22 cellular contexts compared by ENCODE assay signal in genomic region chr14:76771432-76771980, GRCh38. TPM values are rescaled to one million over a fixed set of nuclear protein-coding genes. Genes with fewer than 3 reads are reported as not detected.
DNase-seq lines count a peak whose midpoint lies in the region; ATAC-seq and TF ChIP-seq lines count a peak whose summit lies in the region.
"Had no signal": no experiment of that assay in that cellular context is flagged by ENCODE, and none has a peak within 500 bp of the region (broad histone marks: within the 10 kb centered on the region; RNA-seq: fewer than 3 reads in every experiment).

No MANE protein-coding gene starts in this region.

- POLR2A ChIA-PET in activated CD8-positive, alpha-beta T cell treated with anti-CD3 and anti-CD28 coated beads, Interleukin-2, amount 10 ng/mL, durations not matched to agents 7 days and 5 days (lab: Charles Lee), result interaction anchor here (1.3 to 1.4 kb wide), 2 partner anchors 10 to 11 kb away, joined by 3 to 5 read pairs; no protein-coding TSS in a partner anchor
- POLR2A ChIA-PET in activated CD8-positive, alpha-beta T cell treated with anti-CD3 and anti-CD28 coated beads for 36 hours (lab: Charles Lee), result interaction anchor here (1.4 kb wide), 1 partner anchor 12 kb away, joined by 5 read pairs; no protein-coding TSS in a partner anchor

- no peak overlapping the region for H3K4me2 ChIP-seq in mesendoderm (ENCODE audit: low read length)
- H3K4me2 ChIP-seq: A549, SK-N-SH had no signal

- no peak overlapping the region for H3K23ac ChIP-seq in mesendoderm (ENCODE audit: low read length)

- no peak overlapping the region for H3K56ac ChIP-seq in mesendoderm (ENCODE audit: low read length)

- no peaks in the 10 kb centered on the region for H3K79me1 ChIP-seq in mesendoderm (ENCODE audit: low read length)

- no peak overlapping the region for H3K4ac ChIP-seq in mesendoderm (ENCODE audit: low read depth, low read length)

- no peak for TF ChIP-seq EP300 in upper lobe of left lung (IDR thresholded peaks at IDR 0.05)

- DNase-seq in activated CD8-positive, alpha-beta T cell treated with anti-CD3 and anti-CD28 coated beads, Interleukin-2, amount 10 ng/mL, durations not matched to agents 7 days and 5 days, result peak; percentile 16
- no peak for DNase-seq in activated CD8-positive, alpha-beta T cell treated with anti-CD3 and anti-CD28 coated beads for 36 hours
- DNase-seq in coronary artery (ENCODE audit: low spot score) (peak; percentile 55), mesendoderm (no peak), upper lobe of left lung (no peak), glutamatergic neuron (no peak), DMS153 (lab: John Stamatoyannopoulos, UW) (no peak), NCI-H1092 (lab: John Stamatoyannopoulos, UW) (no peak)
- DNase-seq: CD4-positive, alpha-beta T cell; GM23248; kidney glomerular epithelial cell; NCI-H2029 treated with DMSO at 0.1 percent for 48 hours; NCI-H524; PC-3; SK-N-SH; stimulated activated CD4-positive, alpha-beta T cell treated with anti-CD3 and anti-CD28 coated beads, Interleukin-4, amount 100 ng/mL, for 4 hours; stimulated activated CD8-positive, alpha-beta memory T cell treated with anti-CD3 and anti-CD28 coated beads, Interleukin-4, amount 100 ng/mL, for 48 hours had no signal

- H4K8ac ChIP-seq in mesendoderm (ENCODE audit: low read depth, low read length), result no peak overlapping the region

- no peak overlapping the region for H3K9ac ChIP-seq in mesendoderm (ENCODE audit: low read length)
- H3K9ac ChIP-seq: GM23248, SK-N-SH had no signal

- CTCF ChIA-PET in activated CD8-positive, alpha-beta T cell treated with anti-CD3 and anti-CD28 coated beads, Interleukin-2, amount 10 ng/mL, durations not matched to agents 7 days and 5 days (lab: Charles Lee), result interaction anchor here (0.8 to 2.6 kb wide), 4 partner anchors 11 to 61 kb away, joined by 3 to 12 read pairs (median 5); no protein-coding TSS in a partner anchor
- CTCF ChIA-PET in activated CD8-positive, alpha-beta T cell treated with anti-CD3 and anti-CD28 coated beads for 36 hours (lab: Charles Lee), result interaction anchor here (1.2 to 8.6 kb wide), 2 partner anchors 13 to 89 kb away, joined by 3 to 51 read pairs; no protein-coding TSS in a partner anchor

- no peaks in the 10 kb centered on the region for H3K9me3 ChIP-seq in upper lobe of left lung
- H3K9me3 ChIP-seq: A549, SK-N-SH had no signal

- H3K36me3 ChIP-seq in mesendoderm (ENCODE audit: control insufficient read depth, insufficient read depth, low read length), result no peaks in the 10 kb centered on the region
- H3K36me3 ChIP-seq in upper lobe of left lung, result peaks cover 0 to 4% (median 0%) of the 10 kb centered on the region in 4 donors

- ATAC-seq in activated CD8-positive, alpha-beta T cell treated with anti-CD3 and anti-CD28 coated beads, Interleukin-2, amount 10 ng/mL, durations not matched to agents 7 days and 5 days, result no peak
- no peak for ATAC-seq in activated CD8-positive, alpha-beta T cell treated with anti-CD3 and anti-CD28 coated beads for 36 hours
- ATAC-seq in upper lobe of left lung (ENCODE audit: low FRiP score in 2 of 2), result no peak
- ATAC-seq: K562, PC-3 had no signal

- no peaks in the 10 kb centered on the region for H3K9me3 Mint-ChIP-seq in activated CD8-positive, alpha-beta T cell treated with anti-CD3 and anti-CD28 coated beads, Interleukin-2, amount 10 ng/mL, durations not matched to agents 7 days and 5 days (ENCODE audit: insufficient read depth)
- H3K9me3 Mint-ChIP-seq in activated CD8-positive, alpha-beta T cell treated with anti-CD3 and anti-CD28 coated beads for 36 hours, result no peaks in the 10 kb centered on the region
- H3K9me3 Mint-ChIP-seq in glutamatergic neuron (ENCODE audit: unreplicated experiment), result peaks cover 2% of the 10 kb centered on the region
- H3K9me3 Mint-ChIP-seq: CD4-positive, alpha-beta T cell had no signal

- no peak for TF ChIP-seq CTCF in activated CD8-positive, alpha-beta T cell treated with anti-CD3 and anti-CD28 coated beads for 36 hours (IDR thresholded peaks at IDR 0.05)
- no peak for TF ChIP-seq CTCF in coronary artery (IDR thresholded peaks at IDR 0.05)
- no peak for TF ChIP-seq CTCF in upper lobe of left lung (IDR thresholded peaks at IDR 0.05)
- no peak for TF ChIP-seq CTCF in glutamatergic neuron (IDR thresholded peaks at IDR 0.05; ENCODE audit: partially characterized antibody, unreplicated experiment)

- peak overlapping the region; percentile 86 to 92 for H3K27ac ChIP-seq in coronary artery
- no peak overlapping the region for H3K27ac ChIP-seq in mesendoderm (ENCODE audit: low read depth, low read length)
- peak overlapping the region in 3 of 4 donors; percentile 82 to 89 (median 83) for H3K27ac ChIP-seq in upper lobe of left lung
- H3K27ac ChIP-seq: A549, GM23248, HL-60 had no signal

- no peaks in the 10 kb centered on the region for H3K79me2 ChIP-seq in mesendoderm (ENCODE audit: control insufficient read depth, insufficient read depth, low read length)

- TF ChIP-seq POLR2A in upper lobe of left lung (IDR thresholded peaks at IDR 0.05), result no peak

- H3K18ac ChIP-seq in mesendoderm (ENCODE audit: low read length), result no peak overlapping the region

- no peak overlapping the region for H2BK5ac ChIP-seq in mesendoderm (ENCODE audit: low read length)

- H3K4me3 ChIP-seq in coronary artery (no peak overlapping the region), mesendoderm (ENCODE audit: low read length) (no peak overlapping the region), upper lobe of left lung (no peak overlapping the region)
- H3K4me3 ChIP-seq: A549, GM23248, K562 had no signal

- H2BK120ac ChIP-seq in mesendoderm (ENCODE audit: low read depth, low read length), result no peak overlapping the region

- no peaks in the 10 kb centered on the region for H3K36me3 Mint-ChIP-seq in activated CD8-positive, alpha-beta T cell treated with anti-CD3 and anti-CD28 coated beads, Interleukin-2, amount 10 ng/mL, durations not matched to agents 7 days and 5 days (ENCODE audit: low read depth)
- no peaks in the 10 kb centered on the region for H3K36me3 Mint-ChIP-seq in activated CD8-positive, alpha-beta T cell treated with anti-CD3 and anti-CD28 coated beads for 36 hours (ENCODE audit: low read depth)
- H3K36me3 Mint-ChIP-seq in glutamatergic neuron (ENCODE audit: unreplicated experiment), result no peaks in the 10 kb centered on the region

- H2BK15ac ChIP-seq in mesendoderm (replicated peaks; ENCODE audit: low read depth), result no peak overlapping the region

- H3K4me1 Mint-ChIP-seq in activated CD8-positive, alpha-beta T cell treated with anti-CD3 and anti-CD28 coated beads, Interleukin-2, amount 10 ng/mL, durations not matched to agents 7 days and 5 days (ENCODE audit: low read depth), result peaks cover 27% of the 10 kb centered on the region
- H3K4me1 Mint-ChIP-seq in activated CD8-positive, alpha-beta T cell treated with anti-CD3 and anti-CD28 coated beads for 36 hours (ENCODE audit: low read depth), result peaks cover 24% of the 10 kb centered on the region
- H3K4me1 Mint-ChIP-seq in glutamatergic neuron (ENCODE audit: low read depth, unreplicated experiment), result peaks cover 8% of the 10 kb centered on the region

- WGBS in mesendoderm (ENCODE audit: extremely low coverage, insufficient coverage, low lambda C conversion rate), result no CpG with 5 or more reads among the region's 9 CpGs
- WGBS in upper lobe of left lung, 2 donors, result 82 to 89% methylated on average over 8 to 9 of the region's 9 CpGs

- no peak overlapping the region for H3K4me3 Mint-ChIP-seq in activated CD8-positive, alpha-beta T cell treated with anti-CD3 and anti-CD28 coated beads, Interleukin-2, amount 10 ng/mL, durations not matched to agents 7 days and 5 days
- no peak overlapping the region for H3K4me3 Mint-ChIP-seq in activated CD8-positive, alpha-beta T cell treated with anti-CD3 and anti-CD28 coated beads for 36 hours
- H3K4me3 Mint-ChIP-seq in glutamatergic neuron (ENCODE audit: unreplicated experiment), result no peak overlapping the region
- H3K4me3 Mint-ChIP-seq: CD4-positive, alpha-beta T cell had no signal

- H3K27me3 ChIP-seq in mesendoderm (ENCODE audit: insufficient read depth, low read length, poor library complexity), result no peaks in the 10 kb centered on the region
- no peaks in the 10 kb centered on the region for H3K27me3 ChIP-seq in upper lobe of left lung

- H3K27me3 Mint-ChIP-seq in activated CD8-positive, alpha-beta T cell treated with anti-CD3 and anti-CD28 coated beads, Interleukin-2, amount 10 ng/mL, durations not matched to agents 7 days and 5 days (ENCODE audit: low read depth), result peaks cover 2% of the 10 kb centered on the region
- H3K27me3 Mint-ChIP-seq in activated CD8-positive, alpha-beta T cell treated with anti-CD3 and anti-CD28 coated beads for 36 hours, result peaks cover 11% of the 10 kb centered on the region
- peaks cover 4% of the 10 kb centered on the region for H3K27me3 Mint-ChIP-seq in glutamatergic neuron (ENCODE audit: unreplicated experiment)
- H3K27me3 Mint-ChIP-seq: CD4-positive, alpha-beta T cell had no signal

- H3K27ac Mint-ChIP-seq in activated CD8-positive, alpha-beta T cell treated with anti-CD3 and anti-CD28 coated beads, Interleukin-2, amount 10 ng/mL, durations not matched to agents 7 days and 5 days, result no peak overlapping the region
- H3K27ac Mint-ChIP-seq in activated CD8-positive, alpha-beta T cell treated with anti-CD3 and anti-CD28 coated beads for 36 hours, result no peak overlapping the region
- H3K27ac Mint-ChIP-seq in glutamatergic neuron (ENCODE audit: unreplicated experiment), result no peak overlapping the region
- H3K27ac Mint-ChIP-seq: CD4-positive, alpha-beta T cell had no signal

- H4K5ac ChIP-seq in mesendoderm (ENCODE audit: low read length), result peak overlapping the region; percentile 24

- H3K4me1 ChIP-seq in mesendoderm (ENCODE audit: control insufficient read depth, low read depth, low read length) (peaks cover 16% of the 10 kb centered on the region), upper lobe of left lung (peaks cover 38 to 54% (median 42%) of the 10 kb centered on the region in 4 donors)

- no peak overlapping the region for H2AK5ac ChIP-seq in mesendoderm (ENCODE audit: low read length)

- intact Hi-C loops in activated CD8-positive, alpha-beta T cell treated with anti-CD3 and anti-CD28 coated beads for 36 hours (cut with micrococcal nuclease), result no loop called here

RNA-seq across cellular contexts. Expression of gene VASH1, which starts 10.2 kb away (rescaled TPM):
- 1 to 10 TPM; 3.1 to 3.4 TPM for total RNA-seq in activated CD8-positive, alpha-beta T cell treated with anti-CD3 and anti-CD28 coated beads, Interleukin-2, amount 10 ng/mL, durations not matched to agents 7 days and 5 days
- total RNA-seq in activated CD8-positive, alpha-beta T cell treated with anti-CD3 and anti-CD28 coated beads for 36 hours, result 1 to 10 TPM; 1.7 to 2.2 TPM
- polyA plus RNA-seq in mesendoderm (2013, experiment 1 of 2), result 1.7 TPM
- 1.3 TPM for polyA plus RNA-seq in mesendoderm (2013, experiment 2 of 2)
- total RNA-seq in upper lobe of left lung (10 to 100 TPM; 12.0 to 53.5 (median 28.2) TPM), glutamatergic neuron (ENCODE audit: unreplicated experiment) (149 TPM)

RNA-seq across cellular contexts. Expression of gene ANGEL1, which starts 41.2 kb away (rescaled TPM):
- 10 to 100 TPM; 11.5 to 13.7 TPM for total RNA-seq in activated CD8-positive, alpha-beta T cell treated with anti-CD3 and anti-CD28 coated beads, Interleukin-2, amount 10 ng/mL, durations not matched to agents 7 days and 5 days
- 10 to 100 TPM; 16.5 to 21.5 TPM for total RNA-seq in activated CD8-positive, alpha-beta T cell treated with anti-CD3 and anti-CD28 coated beads for 36 hours
- 9.5 TPM for polyA plus RNA-seq in mesendoderm (2013, experiment 1 of 2)
- polyA plus RNA-seq in mesendoderm (2013, experiment 2 of 2), result 8.7 TPM
- total RNA-seq in upper lobe of left lung, result 10 to 100 TPM; 13.8 to 35.6 (median 23.6) TPM
- 13.6 TPM for total RNA-seq in glutamatergic neuron (ENCODE audit: unreplicated experiment)

RNA-seq across cellular contexts. Expression of gene LRRC74A, which starts 54.7 kb away (rescaled TPM):
- not detected for total RNA-seq in activated CD8-positive, alpha-beta T cell treated with anti-CD3 and anti-CD28 coated beads, Interleukin-2, amount 10 ng/mL, durations not matched to agents 7 days and 5 days
- total RNA-seq in activated CD8-positive, alpha-beta T cell treated with anti-CD3 and anti-CD28 coated beads for 36 hours, result not detected
- not detected for polyA plus RNA-seq in mesendoderm (2013, experiment 1 of 2)
- not detected for polyA plus RNA-seq in mesendoderm (2013, experiment 2 of 2)
- not detected for total RNA-seq in upper lobe of left lung
- not detected for total RNA-seq in glutamatergic neuron (ENCODE audit: unreplicated experiment)
- total RNA-seq: CD4-positive, alpha-beta T cell; GM23248; K562; omental fat pad; PC-3 had no signal
- polyA plus RNA-seq: A549, GM23248, K562, SK-N-SH, thymus had no signal

Comparison
In these comparisons a context has a peak if more than half of its experiments do, and no peak if none do; other contexts are left out.
1. DNase-seq: peak in activated CD8-positive, alpha-beta T cell treated with anti-CD3 and anti-CD28 coated beads, Interleukin-2, amount 10 ng/mL, durations not matched to agents 7 days and 5 days (single experiment) and coronary artery (single experiment); none in activated CD8-positive, alpha-beta T cell treated with anti-CD3 and anti-CD28 coated beads for 36 hours (single experiment), mesendoderm (single experiment), upper lobe of left lung (0 of 2), glutamatergic neuron (single experiment), DMS153 (single experiment) and NCI-H1092 (single experiment).